In the genomic region with DNA sequence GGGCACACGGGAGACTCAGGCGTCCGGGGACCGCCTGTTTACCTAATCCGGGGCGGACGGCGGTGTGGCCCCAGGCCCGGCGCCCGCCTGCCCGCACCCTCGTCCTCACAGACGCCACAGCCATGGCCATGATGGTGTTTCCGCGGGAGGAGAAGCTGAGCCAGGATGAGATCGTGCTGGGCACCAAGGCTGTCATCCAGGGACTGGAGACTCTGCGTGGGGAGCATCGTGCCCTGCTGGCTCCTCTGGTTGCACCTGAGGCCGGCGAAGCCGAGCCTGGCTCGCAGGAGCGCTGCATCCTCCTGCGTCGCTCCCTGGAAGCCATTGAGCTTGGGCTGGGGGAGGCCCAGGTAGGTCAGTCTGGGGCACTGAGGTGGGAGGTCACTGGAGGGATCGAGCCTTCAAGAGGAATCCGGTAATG, we compare ENCODE assay signal across 1 cellular context.
TF ChIP-seq lines count a peak whose summit lies in the region.

No MANE protein-coding gene starts in this region.

TF ChIP-seq in HCT116, 20 proteins besides CTCF, POLR2A, EP300 and RAD21 (continued from another document):
- TF ChIP-seq YY1 (IDR thresholded peaks at IDR 0.05; ENCODE audit: extremely low read depth, insufficient replicate concordance, low read depth, low read length) (no peak), EGR1 (IDR thresholded peaks at IDR 0.05; ENCODE audit: low read depth) (no peak), CEBPB (IDR thresholded peaks at IDR 0.05; ENCODE audit: low read depth) (no peak), TCF7L2 (IDR thresholded peaks at IDR 0.05; ENCODE audit: borderline replicate concordance, extremely low read depth, insufficient read depth, insufficient read length) (no peak), SIN3A (IDR thresholded peaks at IDR 0.05; ENCODE audit: low read depth) (no peak)
- TF ChIP-seq, protein P1, sequence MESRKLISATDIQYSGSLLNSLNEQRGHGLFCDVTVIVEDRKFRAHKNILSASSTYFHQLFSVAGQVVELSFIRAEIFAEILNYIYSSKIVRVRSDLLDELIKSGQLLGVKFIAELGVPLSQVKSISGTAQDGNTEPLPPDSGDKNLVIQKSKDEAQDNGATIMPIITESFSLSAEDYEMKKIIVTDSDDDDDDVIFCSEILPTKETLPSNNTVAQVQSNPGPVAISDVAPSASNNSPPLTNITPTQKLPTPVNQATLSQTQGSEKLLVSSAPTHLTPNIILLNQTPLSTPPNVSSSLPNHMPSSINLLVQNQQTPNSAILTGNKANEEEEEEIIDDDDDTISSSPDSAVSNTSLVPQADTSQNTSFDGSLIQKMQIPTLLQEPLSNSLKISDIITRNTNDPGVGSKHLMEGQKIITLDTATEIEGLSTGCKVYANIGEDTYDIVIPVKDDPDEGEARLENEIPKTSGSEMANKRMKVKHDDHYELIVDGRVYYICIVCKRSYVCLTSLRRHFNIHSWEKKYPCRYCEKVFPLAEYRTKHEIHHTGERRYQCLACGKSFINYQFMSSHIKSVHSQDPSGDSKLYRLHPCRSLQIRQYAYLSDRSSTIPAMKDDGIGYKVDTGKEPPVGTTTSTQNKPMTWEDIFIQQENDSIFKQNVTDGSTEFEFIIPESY (IDR thresholded peaks at IDR 0.05; ENCODE audit: extremely low read depth, insufficient replicate concordance, low read length) = no peak
- TF ChIP-seq, protein P2, sequence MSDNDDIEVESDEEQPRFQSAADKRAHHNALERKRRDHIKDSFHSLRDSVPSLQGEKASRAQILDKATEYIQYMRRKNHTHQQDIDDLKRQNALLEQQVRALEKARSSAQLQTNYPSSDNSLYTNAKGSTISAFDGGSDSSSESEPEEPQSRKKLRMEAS (IDR thresholded peaks at IDR 0.05) = no peak
